ENCODE assay signal across 11 cellular contexts in the genomic region with DNA sequence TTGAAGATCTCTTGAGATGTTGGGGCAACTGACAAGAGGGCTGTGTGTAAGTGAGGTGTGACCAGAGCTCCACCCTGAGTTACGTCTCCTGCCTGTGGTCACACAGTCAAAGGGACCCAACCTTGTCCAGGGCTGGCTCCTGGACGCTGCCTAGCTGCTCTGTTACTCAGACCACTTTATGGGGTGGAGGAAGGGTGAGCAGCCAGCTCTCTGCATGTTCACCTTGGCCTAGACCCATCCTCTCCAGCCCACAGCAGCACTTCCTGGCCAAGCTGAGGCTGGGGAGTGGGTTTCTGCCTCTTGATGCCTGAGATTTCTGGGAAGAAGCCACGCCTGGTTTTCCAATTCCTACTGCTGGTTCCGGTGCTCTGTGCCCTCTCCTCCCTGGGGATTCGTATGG. TPM values are rescaled to one million over a fixed set of nuclear protein-coding genes. Genes with fewer than 3 reads are reported as not detected.
DNase-seq lines count a peak whose midpoint lies in the region; ATAC-seq and TF ChIP-seq lines count a peak whose summit lies in the region.
"Had no signal": no experiment of that assay in that cellular context is flagged by ENCODE, and none has a peak within 500 bp of the region (broad histone marks: within the 10 kb centered on the region; RNA-seq: fewer than 3 reads in every experiment).

No MANE protein-coding gene starts in this region.

- TF ChIP-seq CTCF in mesothelial cell of epicardium (IDR thresholded peaks at IDR 0.05; ENCODE audit: unreplicated experiment), result no peak

- in situ Hi-C loops in KBM-7 (cut with MboI; ENCODE audit: low pct_unique_long_range_greater_than_20kb, low sequenced_read_pairs), result no loop called here

- H3K4me3 Mint-ChIP-seq in stimulated activated naive CD8-positive, alpha-beta T cell treated with anti-CD3 and anti-CD28 coated beads, Interleukin-15, amount 100 ng/mL, for 72 hours, result peak overlapping the region in 1 of 2 donors; percentile 30
- no peak overlapping the region for H3K4me3 Mint-ChIP-seq in activated T-helper 2 cell treated with anti-CD3 and anti-CD28 coated beads, Interferon-gamma antibody, Interleukin-2, Interleukin-4, amounts not matched to agents 10 μg/mL and 5 μg/mL and 100 μg/mL, durations not matched to agents 14 hours and 24 hours and 36 hours (ENCODE audit: low read depth)
- no peak overlapping the region for H3K4me3 Mint-ChIP-seq in mesothelial cell of epicardium

- ATAC-seq in stimulated activated naive CD8-positive, alpha-beta T cell treated with anti-CD3 and anti-CD28 coated beads, Interleukin-15, Interleukin-2, amounts not matched to agents 100 U/mL and 50 U/mL, for 24 hours, result no peak
- no peak for ATAC-seq in stimulated activated naive CD8-positive, alpha-beta T cell treated with anti-CD3 and anti-CD28 coated beads, Interleukin-15, amount 100 ng/mL, for 72 hours
- ATAC-seq: SK-N-SH treated with all-trans-retinoic acid at 6 μM for 48 hours had no signal

- H3K27me3 Mint-ChIP-seq in stimulated activated naive CD8-positive, alpha-beta T cell treated with anti-CD3 and anti-CD28 coated beads, Interleukin-15, amount 100 ng/mL, for 72 hours, result no peaks in the 10 kb centered on the region
- no peaks in the 10 kb centered on the region for H3K27me3 Mint-ChIP-seq in activated T-helper 2 cell treated with anti-CD3 and anti-CD28 coated beads, Interferon-gamma antibody, Interleukin-2, Interleukin-4, amounts not matched to agents 10 μg/mL and 5 μg/mL and 100 μg/mL, durations not matched to agents 14 hours and 24 hours and 36 hours (ENCODE audit: low read depth)
- no peaks in the 10 kb centered on the region for H3K27me3 Mint-ChIP-seq in mesothelial cell of epicardium (ENCODE audit: low read depth)

- peaks cover 97% of the 10 kb centered on the region for H3K4me1 Mint-ChIP-seq in stimulated activated naive CD8-positive, alpha-beta T cell treated with anti-CD3 and anti-CD28 coated beads, Interleukin-15, amount 100 ng/mL, for 72 hours
- H3K4me1 Mint-ChIP-seq in activated T-helper 2 cell treated with anti-CD3 and anti-CD28 coated beads, Interferon-gamma antibody, Interleukin-2, Interleukin-4, amounts not matched to agents 10 μg/mL and 5 μg/mL and 100 μg/mL, durations not matched to agents 14 hours and 24 hours and 36 hours (ENCODE audit: low read depth), result peaks cover 86% of the 10 kb centered on the region
- H3K4me1 Mint-ChIP-seq in mesothelial cell of epicardium, result peaks cover 75% of the 10 kb centered on the region

- H3K27ac Mint-ChIP-seq in stimulated activated naive CD8-positive, alpha-beta T cell treated with anti-CD3 and anti-CD28 coated beads, Interleukin-15, amount 100 ng/mL, for 72 hours, result peak overlapping the region in 1 of 2 donors; percentile 56
- peak overlapping the region; percentile 61 for H3K27ac Mint-ChIP-seq in activated T-helper 2 cell treated with anti-CD3 and anti-CD28 coated beads, Interferon-gamma antibody, Interleukin-2, Interleukin-4, amounts not matched to agents 10 μg/mL and 5 μg/mL and 100 μg/mL, durations not matched to agents 14 hours and 24 hours and 36 hours
- H3K27ac Mint-ChIP-seq in mesothelial cell of epicardium, result peak overlapping the region; percentile 90

- intact Hi-C loops in activated T-helper 2 cell treated with anti-CD3 and anti-CD28 coated beads, Interferon-gamma antibody, Interleukin-2, Interleukin-4, amounts not matched to agents 10 μg/mL and 5 μg/mL and 100 μg/mL, durations not matched to agents 14 hours and 24 hours and 36 hours (cut with micrococcal nuclease), result no loop called here

- DNase-seq in stimulated activated naive CD8-positive, alpha-beta T cell treated with anti-CD3 and anti-CD28 coated beads, Interleukin-15, Interleukin-2, amounts not matched to agents 100 U/mL and 50 U/mL, for 24 hours, result peak; percentile 4
- DNase-seq in stimulated activated naive CD8-positive, alpha-beta T cell treated with anti-CD3 and anti-CD28 coated beads, Interleukin-15, amount 100 ng/mL, for 72 hours, result no peak
- DNase-seq in activated T-helper 2 cell treated with anti-CD3 and anti-CD28 coated beads, Interferon-gamma antibody, Interleukin-2, Interleukin-4, amounts not matched to agents 10 μg/mL and 5 μg/mL and 100 μg/mL, durations not matched to agents 14 hours and 24 hours and 36 hours (ENCODE audit: low spot score), result no peak
- no peak for DNase-seq in mesothelial cell of epicardium (ENCODE audit: low spot score in 2 of 2, unreplicated experiment in 2 of 2)
- DNase-seq in HuH-7 (ENCODE audit: low spot score), result no peak
- DNase-seq in GOT3 (lab: John Stamatoyannopoulos, UW), result no peak
- no peak for DNase-seq in KBM-7
- no peak for DNase-seq in stimulated activated CD4-positive, alpha-beta T cell treated with anti-CD3 and anti-CD28 coated beads, Interleukin-2, amount 100 ng/mL, for 48 hours
- DNase-seq: NCI-H524 treated with DMSO at 0.1 percent for 48 hours; stimulated activated naive CD4-positive, alpha-beta T cell treated with Interleukin-2 at 50 U/mL for 16 hours had no signal

- H3K9me3 Mint-ChIP-seq in stimulated activated naive CD8-positive, alpha-beta T cell treated with anti-CD3 and anti-CD28 coated beads, Interleukin-15, amount 100 ng/mL, for 72 hours, result no peaks in the 10 kb centered on the region
- H3K9me3 Mint-ChIP-seq in activated T-helper 2 cell treated with anti-CD3 and anti-CD28 coated beads, Interferon-gamma antibody, Interleukin-2, Interleukin-4, amounts not matched to agents 10 μg/mL and 5 μg/mL and 100 μg/mL, durations not matched to agents 14 hours and 24 hours and 36 hours, result no peaks in the 10 kb centered on the region
- no peaks in the 10 kb centered on the region for H3K9me3 Mint-ChIP-seq in mesothelial cell of epicardium

- H3K36me3 Mint-ChIP-seq in activated T-helper 2 cell treated with anti-CD3 and anti-CD28 coated beads, Interferon-gamma antibody, Interleukin-2, Interleukin-4, amounts not matched to agents 10 μg/mL and 5 μg/mL and 100 μg/mL, durations not matched to agents 14 hours and 24 hours and 36 hours (ENCODE audit: low read depth), result peaks cover 85% of the 10 kb centered on the region
- peaks cover 40% of the 10 kb centered on the region for H3K36me3 Mint-ChIP-seq in mesothelial cell of epicardium

RNA-seq across cellular contexts. Expression of a gene that starts 24.6 kb away (rescaled TPM):
- total RNA-seq in activated T-helper 2 cell treated with anti-CD3 and anti-CD28 coated beads, Interferon-gamma antibody, Interleukin-2, Interleukin-4, amounts not matched to agents 10 μg/mL and 5 μg/mL and 100 μg/mL, durations not matched to agents 14 hours and 24 hours and 36 hours, result 143 and 155 TPM in 2 replicates
- total RNA-seq in mesothelial cell of epicardium, result 786 to 841 TPM (median 827 TPM) in 3 replicates
